Comparison of ENCODE assay signal across 1 cellular context in genomic region chr1:145818095-145818494, GRCh38.
TF ChIP-seq lines count a peak whose summit lies in the region.

No MANE protein-coding gene starts in this region.

TF ChIP-seq in SK-N-SH, 30 proteins besides CTCF, POLR2A, EP300 and RAD21:
- peak; percentile 41; the same call in 1 of the 2 replicates for TF ChIP-seq TCF12 (IDR thresholded peaks at IDR 0.05)
- peak; percentile 84; the same call in 1 of the 2 replicates for TF ChIP-seq MEF2A (IDR thresholded peaks at IDR 0.05; ENCODE audit: borderline replicate concordance, low read depth)
- TF ChIP-seq NFIC (IDR thresholded peaks at IDR 0.05; ENCODE audit: borderline replicate concordance) = 0 out of 2 replicates have a peak, but pooled peaks have one; percentile 27
